ENCODE assay signal across 26 cellular contexts in genomic region chr5:143581649-143582048, GRCh38.
"Had no signal": no experiment of that assay in that cellular context is flagged by ENCODE, and none has a peak within 500 bp of the region (broad histone marks: within the 10 kb centered on the region; RNA-seq: fewer than 3 reads in every experiment).

No MANE protein-coding gene starts in this region.

- DNase-seq: heart left ventricle; islet precursor cell; left ventricle myocardium inferior; naive thymus-derived CD8-positive, alpha-beta T cell; nucleus accumbens; pancreas; posterior cingulate gyrus; retina; right cardiac atrium; stimulated activated CD4-positive, alpha-beta T cell treated with anti-CD3 and anti-CD28 coated beads, Interleukin-12 subunit alpha, Interleukin-12 subunit beta, amount 100 ng/mL, for 4 hours; stimulated activated CD4-positive, alpha-beta T cell treated with anti-CD3 and anti-CD28 coated beads, Interleukin-15, amount 100 ng/mL, for 24 hours; stimulated activated CD4-positive, alpha-beta T cell treated with anti-CD3 and anti-CD28 coated beads, Interleukin-2, amount 100 ng/mL, for 24 hours; stimulated activated CD4-positive, alpha-beta T cell treated with anti-CD3 and anti-CD28 coated beads, Interleukin-4, amount 100 ng/mL, for 1 hour; stimulated activated naive B cell treated with anti-CD40 and anti-IgM and Interleukin-4, amounts not matched to agents 10 μg/mL and 1 μg/mL and 100 μg/mL, for 72 hours; tibial artery; trophoblast cell; upper lobe of right lung had no signal

- H3K4me1 ChIP-seq: pancreas, prostate gland, suprapubic skin, upper lobe of right lung had no signal

- H3K27me3 Mint-ChIP-seq: memory B cell; stimulated activated naive B cell treated with anti-CD40 and anti-IgM and Interleukin-4, amounts not matched to agents 10 μg/mL and 1 μg/mL and 100 μg/mL, for 72 hours; stimulated activated naive CD8-positive, alpha-beta T cell treated with anti-CD3 and anti-CD28 coated beads, Interleukin-15, Interleukin-2, amounts not matched to agents 100 ng/mL and 50 ng/mL, for 24 hours had no signal

- H3K9me3 ChIP-seq: left ventricle myocardium inferior, pancreas, prostate gland, suprapubic skin, thoracic aorta, tibial artery, upper lobe of right lung had no signal

- H3K36me3 ChIP-seq: heart left ventricle, left ventricle myocardium inferior, pancreas, prostate gland, suprapubic skin, thoracic aorta, tibial artery, upper lobe of right lung had no signal

- H3K4me1 Mint-ChIP-seq: neural crest cell had no signal

- H3K27ac Mint-ChIP-seq: memory B cell; stimulated activated naive B cell treated with anti-CD40 and anti-IgM and Interleukin-4, amounts not matched to agents 10 μg/mL and 1 μg/mL and 100 μg/mL, for 72 hours; stimulated activated naive CD8-positive, alpha-beta T cell treated with anti-CD3 and anti-CD28 coated beads, Interleukin-15, Interleukin-2, amounts not matched to agents 100 ng/mL and 50 ng/mL, for 24 hours had no signal

- H3K4me3 ChIP-seq: heart left ventricle, left ventricle myocardium inferior, lung, pancreas, prostate gland, skin epidermis, suprapubic skin, thoracic aorta, tibial artery, upper lobe of right lung had no signal

- ATAC-seq: heart left ventricle; naive thymus-derived CD8-positive, alpha-beta T cell; pancreas; right cardiac atrium; sciatic nerve; upper lobe of right lung had no signal

- H3K9me3 Mint-ChIP-seq: stimulated activated naive CD8-positive, alpha-beta T cell treated with anti-CD3 and anti-CD28 coated beads, Interleukin-15, Interleukin-2, amounts not matched to agents 100 ng/mL and 50 ng/mL, for 24 hours had no signal

- H3K27ac ChIP-seq: heart left ventricle, left ventricle myocardium inferior, pancreas, prostate gland, skin epidermis, suprapubic skin, thoracic aorta, tibial artery, upper lobe of right lung had no signal

- H3K4me3 Mint-ChIP-seq: memory B cell; naive thymus-derived CD8-positive, alpha-beta T cell; neural crest cell; stimulated activated naive B cell treated with anti-CD40 and anti-IgM and Interleukin-4, amounts not matched to agents 10 μg/mL and 1 μg/mL and 100 μg/mL, for 72 hours; stimulated activated naive CD8-positive, alpha-beta T cell treated with anti-CD3 and anti-CD28 coated beads, Interleukin-15, Interleukin-2, amounts not matched to agents 100 ng/mL and 50 ng/mL, for 24 hours had no signal

- H3K27me3 ChIP-seq: heart left ventricle, pancreas, suprapubic skin, tibial artery, upper lobe of right lung had no signal
